ENCODE assay signal across 1 cellular context in the genomic region with DNA sequence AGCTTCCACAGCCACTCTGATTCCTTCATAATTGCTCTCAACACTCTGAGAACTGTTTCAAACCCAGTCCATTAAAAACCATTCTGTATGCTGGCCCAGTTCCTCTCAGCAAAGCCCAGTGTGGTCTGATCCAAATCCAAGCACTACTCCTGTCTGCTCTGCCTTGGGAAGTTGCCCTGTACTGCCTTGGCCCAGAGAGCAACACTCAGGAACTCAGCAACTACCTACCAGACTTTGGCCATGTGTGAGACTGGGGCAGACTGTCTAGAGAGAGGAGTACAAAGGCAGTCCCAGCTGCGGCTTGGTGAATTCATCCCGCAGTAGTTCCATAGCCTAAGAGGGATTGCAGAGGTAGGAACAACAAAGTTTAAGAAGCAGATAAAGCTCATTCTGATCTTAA.
TF ChIP-seq lines count a peak whose summit lies in the region.

No MANE protein-coding gene starts in this region.

TF ChIP-seq in GM23338, 12 proteins besides CTCF, POLR2A, EP300 and RAD21 (continued from another document):
- no peak for TF ChIP-seq ZNF462 (CRISPR knock-in tag; IDR thresholded peaks at IDR 0.05)
